In the genomic region with DNA sequence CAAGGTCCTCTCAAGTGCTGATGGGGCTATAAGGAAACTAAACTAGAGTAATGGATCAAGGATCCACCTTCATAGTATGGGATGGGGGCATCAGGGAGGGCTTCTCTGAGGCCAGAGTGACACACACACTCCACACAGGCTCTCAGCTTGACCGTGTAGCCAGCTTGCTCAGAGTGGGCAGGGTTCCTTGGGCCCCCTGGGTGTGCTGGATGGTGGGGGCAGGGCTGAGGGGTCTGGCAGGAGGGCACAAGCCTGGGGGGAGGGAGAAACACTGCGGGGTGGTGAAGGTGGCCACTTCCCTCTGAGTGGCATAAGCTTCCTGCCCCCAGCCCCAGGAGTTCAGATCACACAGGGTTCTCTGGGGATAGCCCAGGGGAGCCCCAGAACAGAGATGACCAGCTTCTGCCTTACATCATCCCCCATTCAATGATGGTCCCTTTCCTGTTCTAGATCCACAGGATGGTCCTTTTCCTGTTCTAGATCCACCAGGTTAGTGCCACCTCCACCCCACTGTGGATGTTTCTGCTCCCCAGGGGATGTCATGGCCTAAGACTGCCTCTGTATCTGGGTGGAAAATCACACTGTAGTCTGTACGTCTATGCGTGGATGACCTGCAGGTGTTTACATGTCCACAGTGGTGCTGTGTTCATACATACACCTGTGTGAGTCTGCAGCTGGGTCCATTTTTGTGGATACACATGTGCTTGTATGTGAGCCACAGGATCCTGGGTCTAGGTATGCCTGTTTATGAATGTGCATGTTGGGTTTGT, we compare ENCODE assay signal across 25 cellular contexts.
DNase-seq lines count a peak whose midpoint lies in the region; ATAC-seq and TF ChIP-seq lines count a peak whose summit lies in the region.
"Had no signal": no experiment of that assay in that cellular context is flagged by ENCODE, and none has a peak within 500 bp of the region (broad histone marks: within the 10 kb centered on the region; RNA-seq: fewer than 3 reads in every experiment).

No MANE protein-coding gene starts in this region.

- H2AK5ac ChIP-seq in neuronal stem cell (ENCODE audit: low read depth, low read length) = no peak overlapping the region

- TF ChIP-seq CTCF in endodermal cell (conservative IDR thresholded peaks at IDR 0.05) = no peak
- no peak for TF ChIP-seq CTCF in vagina (IDR thresholded peaks at IDR 0.05)

- peak overlapping the region; percentile 8 for H3K23ac ChIP-seq in neuronal stem cell (ENCODE audit: low read depth, low read length, poor library complexity)

- no peak overlapping the region for H3K4ac ChIP-seq in neuronal stem cell (ENCODE audit: low read length)

- H4K91ac ChIP-seq in neuronal stem cell (ENCODE audit: low read depth, low read length, poor library complexity) = no peak overlapping the region

- no peak overlapping the region for H2BK120ac ChIP-seq in neuronal stem cell (ENCODE audit: low read depth, low read length)

- POLR2A ChIA-PET in activated CD4-positive, alpha-beta T cell treated with anti-CD3 and anti-CD28 coated beads, Interleukin-2, amount 10 ng/mL, durations not matched to agents 7 days and 5 days (lab: Charles Lee) = no interaction called here
- POLR2A ChIA-PET in activated CD8-positive, alpha-beta T cell treated with anti-CD3 and anti-CD28 coated beads, Interleukin-2, amount 10 ng/mL, durations not matched to agents 7 days and 5 days (lab: Charles Lee) = no interaction called here

- H3K79me1 ChIP-seq in neuronal stem cell (ENCODE audit: low read depth, low read length) = no peaks in the 10 kb centered on the region

- H3K4me1 ChIP-seq in endodermal cell (ENCODE audit: control insufficient read depth, insufficient read depth, low read length) (peaks cover 5% of the 10 kb centered on the region), neuronal stem cell (ENCODE audit: control insufficient read depth in 2 of 2, insufficient read depth in 1 of 2, low read depth in 1 of 2, low read length in 2 of 2) (no peaks in the 10 kb centered on the region), vagina (no peaks in the 10 kb centered on the region)

- no peak for ATAC-seq in activated CD8-positive, alpha-beta T cell treated with anti-CD3 and anti-CD28 coated beads, Interleukin-2, amount 10 ng/mL, durations not matched to agents 7 days and 5 days
- ATAC-seq: CD8-positive, alpha-beta T cell; Panc1 had no signal

- CTCF ChIA-PET in activated CD4-positive, alpha-beta T cell treated with anti-CD3 and anti-CD28 coated beads, Interleukin-2, amount 10 ng/mL, durations not matched to agents 7 days and 5 days (lab: Charles Lee) = no interaction called here
- CTCF ChIA-PET in activated CD8-positive, alpha-beta T cell treated with anti-CD3 and anti-CD28 coated beads, Interleukin-2, amount 10 ng/mL, durations not matched to agents 7 days and 5 days (lab: Charles Lee) = no interaction called here

- no peak overlapping the region for H2BK12ac ChIP-seq in neuronal stem cell (ENCODE audit: low read length)

- H2AFZ ChIP-seq in neuronal stem cell (ENCODE audit: low read length) = no peak overlapping the region

- intact Hi-C loops in activated CD4-positive, alpha-beta T cell treated with anti-CD3 and anti-CD28 coated beads, Interleukin-2, amount 10 ng/mL, durations not matched to agents 24 days and 14 days (cut with micrococcal nuclease) = no loop called here
- intact Hi-C loops in vagina (cut with DNase I) = no loop called here

- H3K9ac ChIP-seq in endodermal cell (ENCODE audit: extremely low read depth, low read length, poor library complexity, severe bottlenecking) = no peak overlapping the region
- H3K9ac ChIP-seq in neuronal stem cell (ENCODE audit: low read depth, low read length, poor library complexity) = no peak overlapping the region

- no peaks in the 10 kb centered on the region for H3K36me3 ChIP-seq in endodermal cell (ENCODE audit: control insufficient read depth, insufficient read depth, low read length)
- H3K36me3 ChIP-seq in neuronal stem cell (replicated peaks in 1 of 2; ENCODE audit: control insufficient read depth in 2 of 2, insufficient read depth in 2 of 2, low read length in 2 of 2) = no peaks in the 10 kb centered on the region
- H3K36me3 ChIP-seq in vagina = no peaks in the 10 kb centered on the region

- H3K14ac ChIP-seq in neuronal stem cell (ENCODE audit: low read length) = no peak overlapping the region

- H3K27me3 ChIP-seq in endodermal cell (ENCODE audit: control insufficient read depth, insufficient read depth, low read length, poor library complexity, severe bottlenecking) (no peaks in the 10 kb centered on the region), neuronal stem cell (ENCODE audit: control insufficient read depth in 3 of 3, insufficient read depth in 3 of 3, low read depth in 1 of 3, low read length in 3 of 3) (no peaks in the 10 kb centered on the region), vagina (no peaks in the 10 kb centered on the region)

- WGBS in endodermal cell (ENCODE audit: insufficient coverage in 1 of 2, insufficient read length in 1 of 2), 2 experiments = 67 to 100% methylated on average over 1 to 4 of the region's 4 CpGs
- no CpG with 5 or more reads among the region's 4 CpGs for WGBS in neuronal stem cell (ENCODE audit: extremely low coverage in 2 of 2, insufficient read length in 2 of 2, insufficient replicate concordance in 1 of 2), 2 donors

- H2BK5ac ChIP-seq in neuronal stem cell (ENCODE audit: low read length) = no peak overlapping the region

- peaks cover 16% of the 10 kb centered on the region for H3K27me3 Mint-ChIP-seq in activated CD4-positive, alpha-beta T cell treated with anti-CD3 and anti-CD28 coated beads, Interleukin-2, amount 10 ng/mL, durations not matched to agents 24 days and 14 days
- peaks cover 8% of the 10 kb centered on the region for H3K27me3 Mint-ChIP-seq in activated CD4-positive, alpha-beta T cell treated with anti-CD3 and anti-CD28 coated beads, Interleukin-2, amount 10 ng/mL, durations not matched to agents 7 days and 5 days
- peaks cover 11% of the 10 kb centered on the region for H3K27me3 Mint-ChIP-seq in endodermal cell (ENCODE audit: insufficient read depth)
- peaks cover 16% of the 10 kb centered on the region for H3K27me3 Mint-ChIP-seq in activated CD8-positive, alpha-beta T cell treated with anti-CD3 and anti-CD28 coated beads, Interleukin-2, amount 10 ng/mL, durations not matched to agents 7 days and 5 days (ENCODE audit: low read depth)

- H3K9me3 Mint-ChIP-seq in activated CD4-positive, alpha-beta T cell treated with anti-CD3 and anti-CD28 coated beads, Interleukin-2, amount 10 ng/mL, durations not matched to agents 24 days and 14 days = no peaks in the 10 kb centered on the region
- no peaks in the 10 kb centered on the region for H3K9me3 Mint-ChIP-seq in activated CD4-positive, alpha-beta T cell treated with anti-CD3 and anti-CD28 coated beads, Interleukin-2, amount 10 ng/mL, durations not matched to agents 7 days and 5 days
- H3K9me3 Mint-ChIP-seq in endodermal cell = no peaks in the 10 kb centered on the region
- H3K9me3 Mint-ChIP-seq in activated CD8-positive, alpha-beta T cell treated with anti-CD3 and anti-CD28 coated beads, Interleukin-2, amount 10 ng/mL, durations not matched to agents 7 days and 5 days (ENCODE audit: insufficient read depth) = no peaks in the 10 kb centered on the region
- H3K9me3 Mint-ChIP-seq: CD8-positive, alpha-beta T cell had no signal

- H3K4me3 Mint-ChIP-seq in activated CD4-positive, alpha-beta T cell treated with anti-CD3 and anti-CD28 coated beads, Interleukin-2, amount 10 ng/mL, durations not matched to agents 24 days and 14 days = no peak overlapping the region
- H3K4me3 Mint-ChIP-seq in activated CD4-positive, alpha-beta T cell treated with anti-CD3 and anti-CD28 coated beads, Interleukin-2, amount 10 ng/mL, durations not matched to agents 7 days and 5 days = no peak overlapping the region
- no peak overlapping the region for H3K4me3 Mint-ChIP-seq in endodermal cell
- H3K4me3 Mint-ChIP-seq in activated CD8-positive, alpha-beta T cell treated with anti-CD3 and anti-CD28 coated beads, Interleukin-2, amount 10 ng/mL, durations not matched to agents 7 days and 5 days = no peak overlapping the region
- H3K4me3 Mint-ChIP-seq: B cell; CD8-positive, alpha-beta T cell had no signal

- H3K9me3 ChIP-seq in endodermal cell (ENCODE audit: control insufficient read depth, low read length) (no peaks in the 10 kb centered on the region), neuronal stem cell (replicated peaks in 1 of 2; ENCODE audit: control insufficient read depth in 2 of 2, insufficient read depth in 1 of 2, low read depth in 1 of 2, low read length in 2 of 2) (no peaks in the 10 kb centered on the region), vagina (no peaks in the 10 kb centered on the region)

- H3K36me3 Mint-ChIP-seq in activated CD4-positive, alpha-beta T cell treated with anti-CD3 and anti-CD28 coated beads, Interleukin-2, amount 10 ng/mL, durations not matched to agents 24 days and 14 days (ENCODE audit: low read depth) = no peaks in the 10 kb centered on the region
- H3K36me3 Mint-ChIP-seq in activated CD4-positive, alpha-beta T cell treated with anti-CD3 and anti-CD28 coated beads, Interleukin-2, amount 10 ng/mL, durations not matched to agents 7 days and 5 days (ENCODE audit: low read depth) = no peaks in the 10 kb centered on the region
- no peaks in the 10 kb centered on the region for H3K36me3 Mint-ChIP-seq in endodermal cell (ENCODE audit: low read depth)
- no peaks in the 10 kb centered on the region for H3K36me3 Mint-ChIP-seq in activated CD8-positive, alpha-beta T cell treated with anti-CD3 and anti-CD28 coated beads, Interleukin-2, amount 10 ng/mL, durations not matched to agents 7 days and 5 days (ENCODE audit: low read depth)
- H3K36me3 Mint-ChIP-seq: CD8-positive, alpha-beta T cell had no signal

- no peak overlapping the region for H2BK15ac ChIP-seq in neuronal stem cell (ENCODE audit: low read length)

- no peak overlapping the region for H4K8ac ChIP-seq in neuronal stem cell (ENCODE audit: low read depth, low read length)

- H3K27ac ChIP-seq in endodermal cell (ENCODE audit: low read depth, low read length) (no peak overlapping the region), neuronal stem cell (replicated peaks; ENCODE audit: low read length) (no peak overlapping the region), vagina (no peak overlapping the region)
- H3K27ac ChIP-seq: 22Rv1, C4-2B, RWPE1 had no signal

- H3K27ac Mint-ChIP-seq in activated CD4-positive, alpha-beta T cell treated with anti-CD3 and anti-CD28 coated beads, Interleukin-2, amount 10 ng/mL, durations not matched to agents 24 days and 14 days = no peak overlapping the region
- H3K27ac Mint-ChIP-seq in activated CD4-positive, alpha-beta T cell treated with anti-CD3 and anti-CD28 coated beads, Interleukin-2, amount 10 ng/mL, durations not matched to agents 7 days and 5 days = no peak overlapping the region
- H3K27ac Mint-ChIP-seq in endodermal cell = no peak overlapping the region
- H3K27ac Mint-ChIP-seq in activated CD8-positive, alpha-beta T cell treated with anti-CD3 and anti-CD28 coated beads, Interleukin-2, amount 10 ng/mL, durations not matched to agents 7 days and 5 days = no peak overlapping the region
- H3K27ac Mint-ChIP-seq: B cell; CD8-positive, alpha-beta T cell had no signal

- DNase-seq in activated CD4-positive, alpha-beta T cell treated with anti-CD3 and anti-CD28 coated beads, Interleukin-2, amount 10 ng/mL, durations not matched to agents 24 days and 14 days = peak; percentile 50
- DNase-seq in activated CD4-positive, alpha-beta T cell treated with anti-CD3 and anti-CD28 coated beads, Interleukin-2, amount 10 ng/mL, durations not matched to agents 7 days and 5 days = no peak
- peak; percentile 16 for DNase-seq in endodermal cell
- no peak for DNase-seq in neuronal stem cell (ENCODE audit: low spot score)
- DNase-seq in vagina (ENCODE audit: extremely low spot score in 2 of 2) = peak; percentile 58 to 67
- no peak for DNase-seq in activated CD8-positive, alpha-beta T cell treated with anti-CD3 and anti-CD28 coated beads, Interleukin-2, amount 10 ng/mL, durations not matched to agents 7 days and 5 days
- DNase-seq in pons (ENCODE audit: low spot score) = no peak
- DNase-seq in SHP77 (lab: John Stamatoyannopoulos, UW) = no peak
- DNase-seq: DMS79 treated with DMSO at 0.1 percent for 48 hours, Karpas-422, NCI-H1092, NCI-H1417 treated with DMSO at 0.1 percent for 48 hours, NCI-H1694 treated with DMSO at 0.1 percent for 48 hours, NCI-H2081, NCI-H2171, NCI-H226, NCI-H510A, NCI-H69, SHP77 treated with DMSO at 0.1 percent for 48 hours had no signal

- no peaks in the 10 kb centered on the region for H3K4me1 Mint-ChIP-seq in activated CD4-positive, alpha-beta T cell treated with anti-CD3 and anti-CD28 coated beads, Interleukin-2, amount 10 ng/mL, durations not matched to agents 24 days and 14 days
- H3K4me1 Mint-ChIP-seq in activated CD4-positive, alpha-beta T cell treated with anti-CD3 and anti-CD28 coated beads, Interleukin-2, amount 10 ng/mL, durations not matched to agents 7 days and 5 days = no peaks in the 10 kb centered on the region
- H3K4me1 Mint-ChIP-seq in endodermal cell = peaks cover 6% of the 10 kb centered on the region
- no peaks in the 10 kb centered on the region for H3K4me1 Mint-ChIP-seq in activated CD8-positive, alpha-beta T cell treated with anti-CD3 and anti-CD28 coated beads, Interleukin-2, amount 10 ng/mL, durations not matched to agents 7 days and 5 days (ENCODE audit: low read depth)
- H3K4me1 Mint-ChIP-seq: B cell had no signal

- peak overlapping the region; percentile 53 for H3K18ac ChIP-seq in neuronal stem cell (ENCODE audit: low read length)

- no peak overlapping the region for H3K4me2 ChIP-seq in neuronal stem cell (ENCODE audit: insufficient read depth, low read length, poor library complexity, severe bottlenecking)

- TF ChIP-seq POLR2A in vagina (IDR thresholded peaks at IDR 0.05) = no peak

- H3K4me3 ChIP-seq in endodermal cell (ENCODE audit: low read length) (no peak overlapping the region), neuronal stem cell (ENCODE audit: low read length in 2 of 2) (no peak overlapping the region), vagina (no peak overlapping the region)

Comparison
In these comparisons a context has a peak if more than half of its experiments do, and no peak if none do; other contexts are left out.
1. DNase-seq: peak in activated CD4-positive, alpha-beta T cell treated with anti-CD3 and anti-CD28 coated beads, Interleukin-2, amount 10 ng/mL, durations not matched to agents 24 days and 14 days (single experiment), endodermal cell (single experiment) and vagina (2 of 2); none in activated CD4-positive, alpha-beta T cell treated with anti-CD3 and anti-CD28 coated beads, Interleukin-2, amount 10 ng/mL, durations not matched to agents 7 days and 5 days (single experiment), neuronal stem cell (single experiment), activated CD8-positive, alpha-beta T cell treated with anti-CD3 and anti-CD28 coated beads, Interleukin-2, amount 10 ng/mL, durations not matched to agents 7 days and 5 days (single experiment), pons (single experiment) and SHP77 (0 of 2).